Comparison of ENCODE assay signal across 2 cellular contexts in the genomic region with DNA sequence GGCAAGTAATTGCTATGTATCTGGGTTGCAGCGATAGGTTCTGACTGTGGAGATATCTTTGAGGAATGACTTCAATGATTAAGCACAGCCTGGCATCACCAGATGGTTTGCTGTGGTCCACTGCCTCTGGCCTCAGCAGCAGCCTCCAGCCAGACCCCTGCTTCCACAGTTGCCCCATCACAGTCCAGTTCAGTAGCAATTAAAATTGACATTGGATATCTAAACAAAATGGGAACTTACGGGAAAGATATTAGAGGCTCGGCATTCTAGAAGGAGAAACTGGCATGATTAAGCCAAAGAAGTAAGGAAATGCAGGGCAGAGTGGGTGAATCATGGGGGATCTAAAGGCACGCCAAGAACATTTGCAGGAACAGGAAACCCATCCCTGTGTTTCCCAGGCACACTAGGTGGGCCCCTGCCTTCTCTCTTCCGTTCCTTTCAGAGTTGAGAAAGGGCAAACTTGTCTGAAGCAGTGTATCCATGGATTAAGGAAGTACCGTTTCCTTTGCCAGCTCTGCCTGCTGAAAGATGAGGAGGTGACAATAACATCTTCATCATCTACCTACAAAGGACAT.
TF ChIP-seq lines count a peak whose summit lies in the region.

No MANE protein-coding gene starts in this region.

TF ChIP-seq in liver, 16 proteins besides CTCF, POLR2A, EP300 and RAD21:
- TF ChIP-seq NR2F2 (IDR thresholded peaks at IDR 0.05) (peak; percentile 69), GABPA (IDR thresholded peaks at IDR 0.05 in 1 of 2, conservative IDR thresholded peaks at IDR 0.05 in 1 of 2) (no peak)

TF ChIP-seq in HepG2, 621 proteins besides CTCF, POLR2A, EP300 and RAD21:
- TF ChIP-seq ZNF3 (CRISPR knock-in tag; IDR thresholded peaks at IDR 0.05) (no peak), ZNF180 (CRISPR knock-in tag; IDR thresholded peaks at IDR 0.05; ENCODE audit: borderline replicate concordance, low read depth) (no peak), NFKBIZ (CRISPR knock-in tag; IDR thresholded peaks at IDR 0.05) (no peak), SRSF1 (optimal IDR thresholded peaks at IDR 0.05; ENCODE audit: low read depth, low read length) (no peak), ZFP91 (CRISPR knock-in tag; IDR thresholded peaks at IDR 0.05; ENCODE audit: borderline replicate concordance) (no peak)
